In the genomic region with DNA sequence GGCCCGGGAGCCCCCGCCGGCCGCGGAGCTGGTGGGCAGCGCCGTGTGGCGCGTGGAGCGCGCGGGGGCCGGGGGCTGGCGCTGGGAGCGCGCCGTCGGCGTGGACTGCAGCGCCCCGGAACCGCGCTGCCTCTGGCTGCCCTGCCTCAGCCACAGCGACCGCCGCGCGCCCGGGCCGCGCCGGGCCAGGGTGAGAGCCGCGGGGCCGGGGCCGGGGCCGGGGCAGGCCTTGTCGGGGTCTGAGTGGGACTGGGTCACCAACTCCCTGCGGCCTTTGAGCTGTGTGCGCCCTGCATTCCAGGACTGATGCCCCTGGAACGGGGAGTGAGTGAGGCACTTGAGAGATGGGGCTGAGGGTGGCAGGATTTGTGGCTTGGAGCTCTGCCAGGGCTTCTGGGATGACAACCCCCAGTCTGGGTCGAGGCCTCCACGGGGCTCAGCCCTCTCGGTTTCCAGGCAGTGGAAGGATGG, we compare ENCODE assay signal across 8 cellular contexts. TPM values are rescaled to one million over a fixed set of nuclear protein-coding genes. Genes with fewer than 3 reads are reported as not detected.
A peak's percentile ranks its signal among the peaks of the same experiment; 100 is the strongest.
DNase-seq lines count a peak whose midpoint lies in the region; ATAC-seq and TF ChIP-seq lines count a peak whose summit lies in the region.

No MANE protein-coding gene starts in this region.

- H3K4me1 Mint-ChIP-seq in T-helper 17 cell: peaks cover 22% of the 10 kb centered on the region

- TF ChIP-seq CTCF in WERI-Rb-1 (IDR thresholded peaks at IDR 0.05; ENCODE audit: low read depth, low read length) (no peak), right atrium auricular region (IDR thresholded peaks at IDR 0.05) (no peak)

- no peak overlapping the region for H3K27ac Mint-ChIP-seq in T-helper 17 cell

- H3K27me3 Mint-ChIP-seq in T-helper 17 cell: peaks cover 69% of the 10 kb centered on the region

- peaks cover 11% of the 10 kb centered on the region for H3K36me3 Mint-ChIP-seq in T-helper 17 cell (ENCODE audit: low read depth)

- DNase-seq in HT-29 (ENCODE audit: low spot score): peak; percentile 81
- no peak for DNase-seq in WERI-Rb-1
- no peak for DNase-seq in right atrium auricular region (ENCODE audit: low spot score)
- DNase-seq in substantia nigra (lab: John Stamatoyannopoulos, UW): peak in 13 of 49 donors; percentile 29 to 73 (median 50)
- no peak for DNase-seq in putamen (ENCODE audit: low spot score)
- DNase-seq in T-helper 17 cell: no peak

- peaks cover 6 to 92% of the 10 kb centered on the region in 2 donors for H3K4me1 ChIP-seq in right atrium auricular region

- H3K4me3 ChIP-seq in WERI-Rb-1 (ENCODE audit: low read depth, low read length): no peak overlapping the region
- H3K4me3 ChIP-seq in right atrium auricular region: peak overlapping the region; percentile 34 to 51

- H3K27ac ChIP-seq in WERI-Rb-1: peak overlapping the region; percentile 97
- H3K27ac ChIP-seq in right atrium auricular region: peak overlapping the region; percentile 91 to 94
- peak overlapping the region; percentile 97 for H3K27ac ChIP-seq in substantia nigra (ENCODE audit: low read depth, low read length, poor library complexity, severe bottlenecking)

- no peaks in the 10 kb centered on the region for H3K27me3 ChIP-seq in WERI-Rb-1 (ENCODE audit: insufficient read depth, low read depth, severe bottlenecking)
- H3K27me3 ChIP-seq in right atrium auricular region: no peaks in the 10 kb centered on the region

- H3K9me3 ChIP-seq in WERI-Rb-1 (ENCODE audit: severe bottlenecking) (no peaks in the 10 kb centered on the region), right atrium auricular region (no peaks in the 10 kb centered on the region), T-helper 17 cell (ENCODE audit: control insufficient read depth, low read length, poor library complexity, severe bottlenecking) (no peaks in the 10 kb centered on the region)

- H3K36me3 ChIP-seq in WERI-Rb-1: no peaks in the 10 kb centered on the region
- H3K36me3 ChIP-seq in right atrium auricular region: peaks cover 11% of the 10 kb centered on the region

- no peak overlapping the region for H3K4me3 Mint-ChIP-seq in T-helper 17 cell

- ATAC-seq in GM21367 (IDR thresholded peaks at IDR 0.05; ENCODE audit: unreplicated experiment) (no peak), GM21515 (IDR thresholded peaks at IDR 0.05; ENCODE audit: unreplicated experiment) (no peak), T-helper 17 cell (no peak)

RNA-seq across cellular contexts. Expression of a gene that starts 25.7 kb away (rescaled TPM):
- 326 and 391 TPM in 2 replicates for total RNA-seq in HT-29 (2014; rRNA removed; shearing (Covaris generic))
- total RNA-seq in right atrium auricular region (10 to 100 TPM; 59.9 to 95.6 TPM), T-helper 17 cell (under 1 TPM; 0.39 to 0.47 TPM)

Comparison
In these comparisons a context has a peak if more than half of its experiments do, and no peak if none do; other contexts are left out.
1. RNA of a gene that starts 25.7 kb away (total RNA-seq): 326 to 391 TPM in HT-29 and 59.9 to 95.6 TPM in right atrium auricular region; 0.39 to 0.47 TPM in T-helper 17 cell; every median in the first group is over 10 times any median in the second.
2. Peak in every context shown above with its lines, with median percentiles within 50 percentile points of each other: H3K27ac ChIP-seq.